Comparison of ENCODE assay signal across 34 cellular contexts in genomic region chrX:152403515-152403914, GRCh38. TPM values are rescaled to one million over a fixed set of nuclear protein-coding genes. Genes with fewer than 3 reads are reported as not detected.
"Had no signal": no experiment of that assay in that cellular context is flagged by ENCODE, and none has a peak within 500 bp of the region (broad histone marks: within the 10 kb centered on the region; RNA-seq: fewer than 3 reads in every experiment).

No MANE protein-coding gene starts in this region.

- H3K4me3 ChIP-seq: ascending aorta, cardiac muscle cell had no signal

- ATAC-seq: activated CD4-positive, alpha-beta T cell treated with anti-CD3 and anti-CD28 coated beads for 36 hours; activated CD4-positive, CD25-positive, alpha-beta regulatory T cell treated with anti-CD3 and anti-CD28 coated beads, Interleukin-2, amount 50 U/mL, for 24 hours; activated CD8-positive, alpha-beta memory T cell treated with anti-CD3 and anti-CD28 coated beads, Interleukin-2, amount 10 ng/mL, durations not matched to agents 7 days and 5 days; activated CD8-positive, alpha-beta T cell treated with anti-CD3 and anti-CD28 coated beads, Interleukin-2, amount 10 ng/mL, durations not matched to agents 7 days and 5 days; activated naive CD8-positive, alpha-beta T cell treated with anti-CD3 and anti-CD28 coated beads, Interleukin-2, amount 50 U/mL, for 24 hours had no signal

- H3K27me3 ChIP-seq: ascending aorta, cardiac muscle cell had no signal

- H3K9me3 ChIP-seq: ascending aorta had no signal

- H3K27ac ChIP-seq: ascending aorta, cardiac muscle cell, VCaP had no signal

- FAIRE-seq: bronchial epithelial cell, TTC549 had no signal

- H3K4me1 ChIP-seq: ascending aorta had no signal

- DNase-seq: activated CD4-positive, alpha-beta memory T cell treated with anti-CD3 and anti-CD28 coated beads, Interleukin-2, amount 10 ng/mL, durations not matched to agents 7 days and 5 days; activated CD4-positive, alpha-beta T cell treated with anti-CD3 and anti-CD28 coated beads for 1 hour; activated CD4-positive, alpha-beta T cell treated with anti-CD3 and anti-CD28 coated beads for 36 hours; activated CD4-positive, alpha-beta T cell treated with anti-CD3 and anti-CD28 coated beads for 48 hours; activated CD4-positive, alpha-beta T cell treated with anti-CD3 and anti-CD28 coated beads, Interleukin-2, amount 10 ng/mL, durations not matched to agents 7 days and 5 days; activated CD4-positive, alpha-beta T cell treated with anti-CD3 and anti-CD28 coated beads, Interleukin-2, amount 50 U/mL, for 48 hours; activated CD4-positive, CD25-positive, alpha-beta regulatory T cell; activated CD8-positive, alpha-beta memory T cell treated with anti-CD3 and anti-CD28 coated beads for 24 hours; activated CD8-positive, alpha-beta memory T cell treated with anti-CD3 and anti-CD28 coated beads, Interleukin-2, amount 10 ng/mL, durations not matched to agents 7 days and 5 days; activated CD8-positive, alpha-beta memory T cell treated with anti-CD3 and anti-CD28 coated beads, Interleukin-2, amount 50 U/mL, for 48 hours; activated CD8-positive, alpha-beta T cell treated with anti-CD3 and anti-CD28 coated beads, Interleukin-2, amount 10 ng/mL, durations not matched to agents 7 days and 5 days; activated effector memory CD4-positive, alpha-beta T cell treated with Interleukin-2 at 50 U/mL for 16 hours; activated gamma-delta T cell; activated naive CD4-positive, alpha-beta T cell treated with anti-CD3 and anti-CD28 coated beads, Interleukin-2, amount 10 ng/mL, durations not matched to agents 7 days and 5 days; activated naive CD4-positive, alpha-beta T cell treated with Interleukin-2 at 50 U/mL for 16 hours; activated naive CD8-positive, alpha-beta T cell treated with anti-CD3 and anti-CD28 coated beads, Interleukin-2, amount 10 ng/mL, durations not matched to agents 7 days and 5 days; activated naive CD8-positive, alpha-beta T cell treated with anti-CD3 and anti-CD28 coated beads, Interleukin-2, amount 50 U/mL, for 24 hours; activated T-cell treated with anti-CD3 and anti-CD28 coated beads, Interleukin-2, amount 50 U/mL, for 24 hours; activated T-cell treated with anti-CD3 and anti-CD28 coated beads, Interleukin-2, amount 50 U/mL, for 48 hours; amygdala; anterior cingulate cortex; caudate nucleus; cerebellar nuclear complex; T-helper 2 cell; T-helper 9 cell had no signal

- H3K36me3 ChIP-seq: ascending aorta, cardiac muscle cell had no signal

RNA-seq across cellular contexts. Expression of gene GABRA3, which starts 47.6 kb away (rescaled TPM):
- total RNA-seq: activated CD4-positive, alpha-beta memory T cell treated with anti-CD3 and anti-CD28 coated beads, Interleukin-2, amount 10 ng/mL, durations not matched to agents 7 days and 5 days; activated CD4-positive, alpha-beta T cell treated with anti-CD3 and anti-CD28 coated beads for 36 hours; activated CD4-positive, alpha-beta T cell treated with anti-CD3 and anti-CD28 coated beads, Interleukin-2, amount 10 ng/mL, durations not matched to agents 7 days and 5 days; activated CD8-positive, alpha-beta memory T cell treated with anti-CD3 and anti-CD28 coated beads, Interleukin-2, amount 10 ng/mL, durations not matched to agents 7 days and 5 days; activated CD8-positive, alpha-beta T cell treated with anti-CD3 and anti-CD28 coated beads, Interleukin-2, amount 10 ng/mL, durations not matched to agents 7 days and 5 days; activated naive CD8-positive, alpha-beta T cell treated with anti-CD3 and anti-CD28 coated beads, Interleukin-2, amount 10 ng/mL, durations not matched to agents 7 days and 5 days; activated T-helper 2 cell treated with anti-CD3 and anti-CD28 coated beads, Interferon-gamma antibody, Interleukin-2, Interleukin-4, amounts not matched to agents 10 μg/mL and 5 μg/mL and 100 μg/mL, durations not matched to agents 14 hours and 24 hours and 36 hours; ascending aorta; bronchial epithelial cell; cardiac muscle cell; chondrocyte had no signal
- polyA plus RNA-seq: adipose tissue, cardiac muscle cell had no signal
